In the genomic region with DNA sequence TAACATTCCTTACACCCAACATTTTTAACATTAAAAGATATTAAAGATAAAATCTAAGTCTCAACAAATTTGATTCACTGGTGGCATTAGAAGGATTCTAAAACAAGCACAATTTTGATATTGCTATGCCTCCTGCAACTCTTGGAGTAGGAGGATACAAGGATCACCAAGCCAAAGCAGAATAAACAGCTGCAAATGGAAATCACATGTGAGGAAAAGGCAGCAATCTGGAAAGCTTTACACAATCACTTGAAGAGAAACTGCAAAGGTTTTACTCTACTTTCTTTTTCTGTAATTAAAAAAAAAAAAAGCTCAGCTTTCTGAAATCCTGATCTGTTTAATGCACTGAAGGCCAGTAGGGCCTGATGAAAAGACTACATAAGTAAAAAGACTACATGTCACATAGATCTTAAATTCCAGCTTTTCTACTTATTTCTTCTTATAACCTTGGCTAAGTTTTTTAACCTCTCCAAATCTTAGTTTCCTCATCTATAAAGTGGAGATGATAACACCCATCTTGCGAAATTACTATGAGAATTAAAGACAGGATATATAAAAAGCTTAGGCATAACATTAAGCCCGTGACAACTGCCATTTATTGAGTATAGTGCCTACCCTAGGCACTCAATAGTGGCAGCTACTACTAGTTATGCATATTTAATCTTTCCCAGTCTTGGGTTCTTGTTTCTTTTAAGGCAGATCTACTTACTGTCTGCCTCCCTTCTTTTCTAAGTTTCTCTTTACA, we compare ENCODE assay signal across 18 cellular contexts.
A peak's percentile ranks its signal among the peaks of the same experiment; 100 is the strongest.
DNase-seq lines count a peak whose midpoint lies in the region; ATAC-seq and TF ChIP-seq lines count a peak whose summit lies in the region.
"Had no signal": no experiment of that assay in that cellular context is flagged by ENCODE, and none has a peak within 500 bp of the region (broad histone marks: within the 10 kb centered on the region; RNA-seq: fewer than 3 reads in every experiment).

No MANE protein-coding gene starts in this region.

- ATAC-seq in Right ventricle myocardium superior (ENCODE audit: poor library complexity) (no peak), T-helper 17 cell (no peak), HG03460 (IDR thresholded peaks at IDR 0.05; ENCODE audit: unreplicated experiment) (no peak), HG03565 (IDR thresholded peaks at IDR 0.05; ENCODE audit: unreplicated experiment) (no peak)
- ATAC-seq: stimulated activated naive CD8-positive, alpha-beta T cell treated with anti-CD3 and anti-CD28 coated beads, Interleukin-15, amount 100 ng/mL, for 72 hours had no signal

- H3K4me1 ChIP-seq in left ventricle myocardium inferior, result peaks cover 53% of the 10 kb centered on the region
- H3K4me1 ChIP-seq: Peyer's patch had no signal

- DNase-seq in left ventricle myocardium inferior, result no peak
- no peak for DNase-seq in Right ventricle myocardium superior
- DNase-seq in T-helper 17 cell, result no peak
- peak; percentile 72 for DNase-seq in fibroblast of villous mesenchyme (ENCODE audit: low read depth)
- no peak for DNase-seq in NCI-H187 treated with DMSO at 0.1 percent for 48 hours (lab: John Stamatoyannopoulos, UW)
- no peak for DNase-seq in activated CD8-positive, alpha-beta memory T cell treated with anti-CD3 and anti-CD28 coated beads for 24 hours
- DNase-seq: activated CD4-positive, alpha-beta T cell treated with anti-CD3 and anti-CD28 coated beads, Interleukin-2, amount 10 ng/mL, durations not matched to agents 24 days and 14 days; activated naive CD4-positive, alpha-beta T cell treated with anti-CD3 and anti-CD28 coated beads, Interleukin-2, amount 10 ng/mL, durations not matched to agents 7 days and 5 days; Calu3; cortex of kidney; NCI-H1048; NCI-H69; Peyer's patch; stimulated activated naive CD8-positive, alpha-beta T cell treated with anti-CD3 and anti-CD28 coated beads, Interleukin-15, amount 100 ng/mL, for 72 hours; uterus had no signal

- intact Hi-C loops in left ventricle myocardium inferior (cut with micrococcal nuclease), result no loop called here
- intact Hi-C loops in Right ventricle myocardium superior (cut with DNase I), result no loop called here

- H3K4me1 Mint-ChIP-seq in T-helper 17 cell, result peaks cover 24% of the 10 kb centered on the region

- H3K36me3 ChIP-seq in left ventricle myocardium inferior, result peaks cover 31% of the 10 kb centered on the region

- H3K9me3 ChIP-seq in left ventricle myocardium inferior (replicated peaks), result no peaks in the 10 kb centered on the region
- H3K9me3 ChIP-seq in T-helper 17 cell (ENCODE audit: control insufficient read depth, low read length, poor library complexity, severe bottlenecking), result no peaks in the 10 kb centered on the region
- H3K9me3 ChIP-seq: Peyer's patch, uterus had no signal

- peaks cover 4% of the 10 kb centered on the region for H3K36me3 Mint-ChIP-seq in T-helper 17 cell (ENCODE audit: low read depth)

- no peaks in the 10 kb centered on the region for H3K27me3 Mint-ChIP-seq in T-helper 17 cell
- H3K27me3 Mint-ChIP-seq: activated CD4-positive, alpha-beta T cell treated with anti-CD3 and anti-CD28 coated beads, Interleukin-2, amount 10 ng/mL, durations not matched to agents 24 days and 14 days; activated naive CD4-positive, alpha-beta T cell treated with anti-CD3 and anti-CD28 coated beads, Interleukin-2, amount 10 ng/mL, durations not matched to agents 7 days and 5 days; IgD-negative memory B cell; stimulated activated naive CD8-positive, alpha-beta T cell treated with anti-CD3 and anti-CD28 coated beads, Interleukin-15, amount 100 ng/mL, for 72 hours had no signal

- H3K27ac ChIP-seq in left ventricle myocardium inferior (replicated peaks), result peak overlapping the region; percentile 46
- H3K27ac ChIP-seq: Peyer's patch had no signal

- no peaks in the 10 kb centered on the region for H3K27me3 ChIP-seq in left ventricle myocardium inferior (ENCODE audit: low read depth)
- H3K27me3 ChIP-seq: Peyer's patch, uterus had no signal

- no peak overlapping the region for H3K4me3 Mint-ChIP-seq in T-helper 17 cell
- H3K4me3 Mint-ChIP-seq: activated CD4-positive, alpha-beta T cell treated with anti-CD3 and anti-CD28 coated beads, Interleukin-2, amount 10 ng/mL, durations not matched to agents 24 days and 14 days; activated naive CD4-positive, alpha-beta T cell treated with anti-CD3 and anti-CD28 coated beads, Interleukin-2, amount 10 ng/mL, durations not matched to agents 7 days and 5 days; IgD-negative memory B cell; stimulated activated naive CD8-positive, alpha-beta T cell treated with anti-CD3 and anti-CD28 coated beads, Interleukin-15, amount 100 ng/mL, for 72 hours had no signal

- H3K4me3 ChIP-seq in left ventricle myocardium inferior (no peak overlapping the region), fibroblast of villous mesenchyme (ENCODE audit: low read depth, low read length) (no peak overlapping the region)
- H3K4me3 ChIP-seq: Peyer's patch, uterus had no signal

- H3K27ac Mint-ChIP-seq in T-helper 17 cell, result peak overlapping the region; percentile 32
- H3K27ac Mint-ChIP-seq: activated CD4-positive, alpha-beta T cell treated with anti-CD3 and anti-CD28 coated beads, Interleukin-2, amount 10 ng/mL, durations not matched to agents 24 days and 14 days; IgD-negative memory B cell; stimulated activated naive CD8-positive, alpha-beta T cell treated with anti-CD3 and anti-CD28 coated beads, Interleukin-15, amount 100 ng/mL, for 72 hours had no signal

- no peak for TF ChIP-seq CTCF in left ventricle myocardium inferior (IDR thresholded peaks at IDR 0.05; ENCODE audit: borderline replicate concordance)
- TF ChIP-seq CTCF in fibroblast of villous mesenchyme (IDR thresholded peaks at IDR 0.05; ENCODE audit: insufficient read depth, low read depth, low read length), result no peak
